ENCODE assay signal across 8 cellular contexts in genomic region chr1:94335950-94336349, GRCh38.
DNase-seq lines count a peak whose midpoint lies in the region; ATAC-seq, FAIRE-seq and TF ChIP-seq lines count a peak whose summit lies in the region.

No MANE protein-coding gene starts in this region.

- no peaks in the 10 kb centered on the region for H3K9me3 ChIP-seq in K562 (replicated peaks; ENCODE audit: control insufficient read depth, insufficient read depth, low read depth, low read length)

- in situ Hi-C loops in K562 (cut with MboI) = loop anchor here (5.0 kb wide), 1 partner anchor 289 kb away; no protein-coding TSS in a partner anchor

- CTCF ChIA-PET in K562 (lab: Yijun Ruan, JAX; ENCODE audit: low intra/inter-chr PET ratio) = interaction anchor here (0.6 to 3.2 kb wide), 12 partner anchors 85 to 707 kb away, joined by 3 to 44 read pairs (median 3); no protein-coding TSS in a partner anchor

- H3K79me2 ChIP-seq in K562 (ENCODE audit: control insufficient read depth, insufficient read depth, low read length) = no peaks in the 10 kb centered on the region

- peak; percentile 82 for FAIRE-seq in K562 (lab: Jason Lieb, UNC)

- H3K4me2 ChIP-seq in K562 (ENCODE audit: insufficient read depth, low read length) = no peak overlapping the region

- POLR2A ChIA-PET in K562 (lab: Yijun Ruan, JAX) = interaction anchor here (1.4 kb wide), 1 partner anchor 8 kb away, joined by 3 read pairs; no protein-coding TSS in a partner anchor

- ATAC-seq in HG03432 (IDR thresholded peaks at IDR 0.05; ENCODE audit: unreplicated experiment) (peak; percentile 51), K562 (peak; percentile 89)

- H3K4me1 ChIP-seq in K562 (replicated peaks in 1 of 2; ENCODE audit: control insufficient read depth in 2 of 2, insufficient read depth in 2 of 2, low read length in 2 of 2) = no peaks in the 10 kb centered on the region; a peak in 1 of 5 replicates

- no peak for TF ChIP-seq EP300 in K562 (IDR thresholded peaks at IDR 0.05; ENCODE audit: low read length)

- no TSS peak for BruUV-seq in K562 (replicated peaks; lab: Mats Ljungman, UMichigan)

- no peak overlapping the region for H3K4me3 ChIP-seq in K562

- intact Hi-C loops in K562 (cut with micrococcal nuclease) = loop anchor here (1.0 to 10.0 kb wide), 5 partner anchors 127 to 711 kb away; no protein-coding TSS in a partner anchor

- H4K20me1 ChIP-seq in K562 (replicated peaks; ENCODE audit: control insufficient read depth, insufficient read depth, low read length) = no peaks in the 10 kb centered on the region

- no peak overlapping the region for H2AFZ ChIP-seq in K562 (ENCODE audit: low read depth, low read length)

- H3K36me3 ChIP-seq in K562 (ENCODE audit: control insufficient read depth, insufficient read depth, low read length) = no peaks in the 10 kb centered on the region

- peaks cover 8 to 16% of the 10 kb centered on the region in 2 experiments; a peak in 4 of 5 replicates for H3K27me3 ChIP-seq in K562 (ENCODE audit: control insufficient read depth in 2 of 2, insufficient read depth in 2 of 2, low read length in 2 of 2)

- peak; percentile 50 for DNase-seq in activated CD4-positive, alpha-beta T cell treated with anti-CD3 and anti-CD28 coated beads for 48 hours
- no peak for DNase-seq in activated CD4-positive, alpha-beta T cell treated with anti-CD3 and anti-CD28 coated beads, Interleukin-2, amount 50 U/mL, for 1 hour
- DNase-seq in NCI-H774 (lab: John Stamatoyannopoulos, UW) (peak; percentile 87), K562 (ENCODE audit: extremely low read depth in 1 of 4, low spot score in 3 of 4) (peak; percentile 27 to 75 (median 36)), iPS DF 4.7 (ENCODE audit: extremely low read depth, low spot score) (peak; percentile 75), smooth muscle cell of the brain vasculature (ENCODE audit: low read depth, low spot score) (peak; percentile 90), GOT3 (lab: John Stamatoyannopoulos, UW) (no peak)

- no peaks in the 10 kb centered on the region for H3K9me1 ChIP-seq in K562 (ENCODE audit: control insufficient read depth, insufficient read depth, low read length)

- no peak for TF ChIP-seq POLR2A in K562 (conservative IDR thresholded peaks at IDR 0.05)

- no peak overlapping the region for H3K27ac ChIP-seq in K562 (ENCODE audit: extremely low read depth, low read depth, low read length)

- WGBS in K562 (ENCODE audit: insufficient coverage, low coverage, missing lambda C conversion rate) = 0% methylated on average over 6 of the region's 6 CpGs

- no peak overlapping the region for H3K9ac ChIP-seq in K562 (ENCODE audit: insufficient read depth in 1 of 2, low read depth in 2 of 2, low read length in 2 of 2)

- TF ChIP-seq CTCF in K562 (IDR thresholded peaks at IDR 0.05 in 2 of 3, conservative IDR thresholded peaks at IDR 0.05 in 1 of 3; ENCODE audit: insufficient read depth in 2 of 3, low read depth in 1 of 3, low read length in 3 of 3) = peak; percentile 73 to 94 (median 87)

- TF ChIP-seq RAD21 in K562 (CRISPR knock-in tag; conservative IDR thresholded peaks at IDR 0.05 in 1 of 2, IDR thresholded peaks at IDR 0.05 in 1 of 2) = peak; percentile 93 to 94

TF ChIP-seq in K562, 482 proteins besides CTCF, POLR2A, EP300 and RAD21:
- no peak for TF ChIP-seq MTF1 (CRISPR knock-in tag; IDR thresholded peaks at IDR 0.05; ENCODE audit: borderline replicate concordance)
- peak; percentile 75 for TF ChIP-seq SMC3 (conservative IDR thresholded peaks at IDR 0.05; ENCODE audit: insufficient read depth, low read depth, low read length)
- TF ChIP-seq ARID2 (IDR thresholded peaks at IDR 0.05) = peak; percentile 46; the same call in 1 of the 2 replicates
- 0 out of 2 replicates have a peak, but pooled peaks have one; percentile 39 for TF ChIP-seq CC2D1A (IDR thresholded peaks at IDR 0.05)
- peak; percentile 21; the same call in 1 of the 2 replicates for TF ChIP-seq STAG1 (CRISPR knock-in tag; IDR thresholded peaks at IDR 0.05; ENCODE audit: borderline replicate concordance)
- TF ChIP-seq MECOM (CRISPR knock-in tag; IDR thresholded peaks at IDR 0.05) = peak; percentile 34; the same call in 1 of the 2 replicates
- no peak for TF ChIP-seq NFE2 (IDR thresholded peaks at IDR 0.05; ENCODE audit: low read depth)
- TF ChIP-seq, protein P1, sequence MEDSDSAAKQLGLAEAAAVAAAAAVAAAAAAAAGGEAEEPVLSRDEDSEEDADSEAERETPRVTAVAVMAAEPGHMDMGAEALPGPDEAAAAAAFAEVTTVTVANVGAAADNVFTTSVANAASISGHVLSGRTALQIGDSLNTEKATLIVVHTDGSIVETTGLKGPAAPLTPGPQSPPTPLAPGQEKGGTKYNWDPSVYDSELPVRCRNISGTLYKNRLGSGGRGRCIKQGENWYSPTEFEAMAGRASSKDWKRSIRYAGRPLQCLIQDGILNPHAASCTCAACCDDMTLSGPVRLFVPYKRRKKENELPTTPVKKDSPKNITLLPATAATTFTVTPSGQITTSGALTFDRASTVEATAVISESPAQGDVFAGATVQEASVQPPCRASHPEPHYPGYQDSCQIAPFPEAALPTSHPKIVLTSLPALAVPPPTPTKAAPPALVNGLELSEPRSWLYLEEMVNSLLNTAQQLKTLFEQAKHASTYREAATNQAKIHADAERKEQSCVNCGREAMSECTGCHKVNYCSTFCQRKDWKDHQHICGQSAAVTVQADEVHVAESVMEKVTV (CRISPR knock-in tag; IDR thresholded peaks at IDR 0.05) = peak; percentile 92
- TF ChIP-seq DACH1 (IDR thresholded peaks at IDR 0.05; ENCODE audit: partially characterized antibody) = peak; percentile 60
- TF ChIP-seq KDM1A (IDR thresholded peaks at IDR 0.05) = peak in 1 of 2 experiments; percentile 51; a peak in 1 of 4 replicates
- TF ChIP-seq, protein P2, sequence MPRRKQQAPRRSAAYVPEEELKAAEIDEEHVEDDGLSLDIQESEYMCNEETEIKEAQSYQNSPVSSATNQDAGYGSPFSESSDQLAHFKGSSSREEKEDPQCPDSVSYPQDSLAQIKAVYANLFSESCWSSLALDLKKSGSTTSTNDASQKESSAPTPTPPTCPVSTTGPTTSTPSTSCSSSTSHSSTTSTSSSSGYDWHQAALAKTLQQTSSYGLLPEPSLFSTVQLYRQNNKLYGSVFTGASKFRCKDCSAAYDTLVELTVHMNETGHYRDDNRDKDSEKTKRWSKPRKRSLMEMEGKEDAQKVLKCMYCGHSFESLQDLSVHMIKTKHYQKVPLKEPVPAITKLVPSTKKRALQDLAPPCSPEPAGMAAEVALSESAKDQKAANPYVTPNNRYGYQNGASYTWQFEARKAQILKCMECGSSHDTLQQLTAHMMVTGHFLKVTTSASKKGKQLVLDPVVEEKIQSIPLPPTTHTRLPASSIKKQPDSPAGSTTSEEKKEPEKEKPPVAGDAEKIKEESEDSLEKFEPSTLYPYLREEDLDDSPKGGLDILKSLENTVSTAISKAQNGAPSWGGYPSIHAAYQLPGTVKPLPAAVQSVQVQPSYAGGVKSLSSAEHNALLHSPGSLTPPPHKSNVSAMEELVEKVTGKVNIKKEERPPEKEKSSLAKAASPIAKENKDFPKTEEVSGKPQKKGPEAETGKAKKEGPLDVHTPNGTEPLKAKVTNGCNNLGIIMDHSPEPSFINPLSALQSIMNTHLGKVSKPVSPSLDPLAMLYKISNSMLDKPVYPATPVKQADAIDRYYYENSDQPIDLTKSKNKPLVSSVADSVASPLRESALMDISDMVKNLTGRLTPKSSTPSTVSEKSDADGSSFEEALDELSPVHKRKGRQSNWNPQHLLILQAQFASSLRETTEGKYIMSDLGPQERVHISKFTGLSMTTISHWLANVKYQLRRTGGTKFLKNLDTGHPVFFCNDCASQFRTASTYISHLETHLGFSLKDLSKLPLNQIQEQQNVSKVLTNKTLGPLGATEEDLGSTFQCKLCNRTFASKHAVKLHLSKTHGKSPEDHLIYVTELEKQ (CRISPR knock-in tag; IDR thresholded peaks at IDR 0.05) = no peak
- TF ChIP-seq ZNF274 (IDR thresholded peaks at IDR 0.05; ENCODE audit: borderline replicate concordance, low read depth, low read length) = no peak
- 0 out of 4 replicates have a peak, but pooled peaks of 1 of the 2 experiments have one; percentile 30 for TF ChIP-seq FOXK2 (conservative IDR thresholded peaks at IDR 0.05 in 1 of 2, IDR thresholded peaks at IDR 0.05 in 1 of 2; ENCODE audit: low read depth in 2 of 2)
- TF ChIP-seq CXXC5 (CRISPR knock-in tag; IDR thresholded peaks at IDR 0.05) = peak; percentile 22; the same call in 1 of the 2 replicates

Comparison
In these comparisons a context has a peak if more than half of its experiments do, and no peak if none do; other contexts are left out.
1. DNase-seq: peak in activated CD4-positive, alpha-beta T cell treated with anti-CD3 and anti-CD28 coated beads for 48 hours (single experiment), NCI-H774 (single experiment), K562 (4 of 4), iPS DF 4.7 (single experiment) and smooth muscle cell of the brain vasculature (single experiment); none in activated CD4-positive, alpha-beta T cell treated with anti-CD3 and anti-CD28 coated beads, Interleukin-2, amount 50 U/mL, for 1 hour (single experiment) and GOT3 (single experiment).